14 cellular contexts compared by ENCODE assay signal in genomic region chr5:157561105-157561504, GRCh38. TPM values are rescaled to one million over a fixed set of nuclear protein-coding genes. Genes with fewer than 3 reads are reported as not detected.
DNase-seq lines count a peak whose midpoint lies in the region; ATAC-seq, FAIRE-seq and TF ChIP-seq lines count a peak whose summit lies in the region.
"Had no signal": no experiment of that assay in that cellular context is flagged by ENCODE, and none has a peak within 500 bp of the region (broad histone marks: within the 10 kb centered on the region; RNA-seq: fewer than 3 reads in every experiment).

No MANE protein-coding gene starts in this region.

- H3K9ac ChIP-seq in GM12878 (ENCODE audit: control insufficient read depth, insufficient read depth, low read length) = no peak overlapping the region

- FAIRE-seq in GM12878 (lab: Jason Lieb, UNC) = no peak
- FAIRE-seq: bronchial epithelial cell had no signal

- TF ChIP-seq POLR2A in GM12878 (IDR thresholded peaks at IDR 0.05; ENCODE audit: low read depth, low read length) (no peak), sigmoid colon (IDR thresholded peaks at IDR 0.05) (no peak)

- H3K9me3 ChIP-seq in GM12878 (replicated peaks; ENCODE audit: control insufficient read depth, insufficient read depth, low read length) (no peaks in the 10 kb centered on the region), left ventricle myocardium inferior (replicated peaks) (no peaks in the 10 kb centered on the region), sigmoid colon (no peaks in the 10 kb centered on the region)
- H3K9me3 ChIP-seq: thyroid gland had no signal

- RAD21 ChIA-PET in GM12878 (lab: Charles Lee; ENCODE audit: unreplicated experiment) = interaction anchor here (1.1 to 1.2 kb wide), 2 partner anchors 11 to 157 kb away, joined by 3 read pairs; no protein-coding TSS in a partner anchor

- no peak overlapping the region for H3K4me2 ChIP-seq in GM12878 (ENCODE audit: control insufficient read depth, insufficient read depth)

- CTCF ChIA-PET in GM12878 (lab: Yijun Ruan, JAX) = no interaction called here

- ATAC-seq in GM12878 (no peak), GM18873 (IDR thresholded peaks at IDR 0.05; ENCODE audit: low FRiP score, unreplicated experiment) (no peak)

- H3K36me3 ChIP-seq in GM12878 (ENCODE audit: control insufficient read depth in 2 of 2, insufficient read depth in 2 of 2, low read length in 1 of 2) (peaks cover 14 to 19% of the 10 kb centered on the region in 2 experiments), left ventricle myocardium inferior (no peaks in the 10 kb centered on the region), sigmoid colon (no peaks in the 10 kb centered on the region)
- H3K36me3 ChIP-seq: thyroid gland had no signal

- SMC1A ChIA-PET in GM12878 (lab: Charles Lee; ENCODE audit: uncharacterized antibody, unreplicated experiment) = interaction anchor here (1.0 to 3.5 kb wide), 5 partner anchors 8 to 47 kb away, joined by 3 to 15 read pairs (median 4); no protein-coding TSS in a partner anchor

- TF ChIP-seq RAD21 in GM12878 (IDR thresholded peaks at IDR 0.05; ENCODE audit: insufficient read depth, low read depth, low read length) = no peak

- H3K27me3 ChIP-seq in GM12878 (replicated peaks in 1 of 2; ENCODE audit: control insufficient read depth in 2 of 2, insufficient read depth in 2 of 2, low read length in 1 of 2) = no peaks in the 10 kb centered on the region
- H3K27me3 ChIP-seq in left ventricle myocardium inferior (ENCODE audit: low read depth) = no peaks in the 10 kb centered on the region
- no peaks in the 10 kb centered on the region for H3K27me3 ChIP-seq in sigmoid colon
- H3K27me3 ChIP-seq: thyroid gland had no signal

- H3K27ac ChIP-seq in GM12878 (ENCODE audit: control insufficient read depth, insufficient read depth) = no peak overlapping the region
- peak overlapping the region; percentile 67 for H3K27ac ChIP-seq in left ventricle myocardium inferior (replicated peaks)
- peak overlapping the region; percentile 79 to 95 (median 88) for H3K27ac ChIP-seq in sigmoid colon

- intact Hi-C loops in GM12878 (cut with micrococcal nuclease; ENCODE audit: unreplicated experiment) (no loop called here), left ventricle myocardium inferior (cut with micrococcal nuclease) (no loop called here), sigmoid colon (cut with DNase I) (loop anchor here (5.0 kb wide), 2 partner anchors 39 to 174 kb away; no protein-coding TSS in a partner anchor)

- peaks cover 5% of the 10 kb centered on the region; the same call in 1 of the 2 replicates for H3K4me1 ChIP-seq in GM12878 (ENCODE audit: control insufficient read depth, insufficient read depth, low read length)
- H3K4me1 ChIP-seq in left ventricle myocardium inferior = peaks cover 70% of the 10 kb centered on the region
- peaks cover 0 to 87% (median 82%) of the 10 kb centered on the region in 4 donors for H3K4me1 ChIP-seq in sigmoid colon

- TSS peak; percentile 10 for BruUV-seq in GM12878 (replicated peaks; lab: Mats Ljungman, UMichigan)

- H3K79me2 ChIP-seq in GM12878 (ENCODE audit: control insufficient read depth, insufficient read depth, low read length) = no peaks in the 10 kb centered on the region; the same call in 1 of the 2 replicates

- TF ChIP-seq CTCF in GM12878 (IDR thresholded peaks at IDR 0.05 in 2 of 3, conservative IDR thresholded peaks at IDR 0.05 in 1 of 3; ENCODE audit: control insufficient read depth in 2 of 3, extremely low read depth in 1 of 3, insufficient read depth in 1 of 3, low read depth in 3 of 3, low read length in 3 of 3) (no peak), left ventricle myocardium inferior (IDR thresholded peaks at IDR 0.05; ENCODE audit: borderline replicate concordance) (no peak), sigmoid colon (IDR thresholded peaks at IDR 0.05) (no peak)

- DNase-seq in G401 (ENCODE audit: low spot score) (peak; percentile 49), GM12878 (ENCODE audit: low read depth, low spot score) (no peak), left ventricle myocardium inferior (no peak), sigmoid colon (no peak), NCI-H446 treated with DMSO at 0.1 percent for 48 hours (lab: John Stamatoyannopoulos, UW) (no peak), occipital lobe (lab: John Stamatoyannopoulos, UW) (no peak), GOT3 (lab: John Stamatoyannopoulos, UW) (no peak)
- DNase-seq: activated naive CD4-positive, alpha-beta T cell treated with anti-CD3 and anti-CD28 coated beads for 36 hours; DMS153; hippocampal formation; MM.1S; thyroid gland had no signal

- POLR2A ChIA-PET in GM12878 (lab: Charles Lee) = no interaction called here

- no peak for TF ChIP-seq EP300 in GM12878 (IDR thresholded peaks at IDR 0.05; ENCODE audit: borderline replicate concordance in 1 of 2, control insufficient read depth in 1 of 2, low read depth in 2 of 2, low read length in 2 of 2)
- peak in 1 of 4 donors; percentile 29 for TF ChIP-seq EP300 in sigmoid colon (IDR thresholded peaks at IDR 0.05)

- no peaks in the 10 kb centered on the region; the same call in 1 of the 2 replicates for H4K20me1 ChIP-seq in GM12878 (ENCODE audit: control insufficient read depth, insufficient read depth)

- in situ Hi-C loops in G401 (cut with HindIII; ENCODE audit: low sequenced_read_pairs) (no loop called here), GM12878 (cut with MboI) (no loop called here)

- H3K4me3 ChIP-seq in GM12878 (no peak overlapping the region), left ventricle myocardium inferior (peak overlapping the region; percentile 31), sigmoid colon (peak overlapping the region in 1 of 4 donors; percentile 2)
- H3K4me3 ChIP-seq: thyroid gland had no signal

- WGBS in GM12878 (ENCODE audit: insufficient coverage, insufficient replicate concordance, low lambda C conversion rate, missing lambda C conversion rate) = 87% methylated on average over 9 of the region's 9 CpGs
- WGBS in sigmoid colon, 2 donors = 87 to 88% methylated on average over 9 of the region's 9 CpGs

- no peak overlapping the region for H2AFZ ChIP-seq in GM12878 (ENCODE audit: control insufficient read depth, low read depth, low read length)

TF ChIP-seq in GM12878, 131 proteins besides CTCF, POLR2A, EP300 and RAD21:
- TF ChIP-seq ZZZ3 (IDR thresholded peaks at IDR 0.05; ENCODE audit: control insufficient read depth, insufficient read length, low read depth) (no peak), NBN (IDR thresholded peaks at IDR 0.05) (no peak), ZBTB4 (CRISPR knock-in tag; IDR thresholded peaks at IDR 0.05) (no peak)

RNA-seq across cellular contexts. Expression of gene ADAM19, which starts 14.5 kb away (rescaled TPM):
- total RNA-seq in G401 (2014; rRNA removed; shearing (Covaris generic)) = 0.17 and 0.55 TPM in 2 replicates
- total RNA-seq in GM12878 (2013; cell fraction: nucleolus; rRNA removed) = 86.7 and 95.1 TPM in 2 replicates
- 47.0 and 50.9 TPM in 2 replicates for total RNA-seq in GM12878 (2014; rRNA removed)
- total RNA-seq in GM12878 (2014; rRNA removed; fragmentation: Illumina TruSeq; extraction: Trizol) = 33.5 and 37.1 TPM in 2 replicates
- total RNA-seq in GM12878 (2021) = 87.3 and 92.8 TPM in 2 replicates
- polyA plus RNA-seq in GM12878 (2011; ENCODE audit: low read depth) = 9.4 TPM
- 19.3 and 26.1 TPM in 2 replicates for polyA plus RNA-seq in GM12878 (2011; rRNA removed)
- polyA plus RNA-seq in GM12878 (2011; cell fraction: cytosol; rRNA removed) = 21.6 and 23.2 TPM in 2 replicates
- polyA plus RNA-seq in GM12878 (2011; cell fraction: nucleus; rRNA removed) = 37.3 and 40.3 TPM in 2 replicates
- polyA plus RNA-seq in GM12878 (2012) = 13.1 and 18.1 TPM in 2 replicates
- polyA plus RNA-seq in GM12878 (2014; fragmentation: Illumina TruSeq; extraction: Trizol) = 40.6 and 48.5 TPM in 2 replicates
- polyA plus RNA-seq in GM12878 (2014; fragmentation: Nextera tagmentation; extraction: Ambion mirVana) = 10 to 100 TPM; 16.0 to 24.4 TPM
- polyA plus RNA-seq in GM12878 (2014; rRNA removed) = 40.9 and 43.0 TPM in 2 replicates
- 10 to 100 TPM; 52.4 to 59.3 TPM for polyA plus RNA-seq in GM12878 (2016; fragmentation: Nextera tagmentation; extraction: Ambion mirVana)
- polyA minus RNA-seq in GM12878 (2011; rRNA and poly(A)+ RNA removed) = 52.0 and 66.1 TPM in 2 replicates
- 23.7 and 28.1 TPM in 2 replicates for polyA minus RNA-seq in GM12878 (2011; cell fraction: cytosol; rRNA and poly(A)+ RNA removed)
- polyA minus RNA-seq in GM12878 (2011; cell fraction: nucleus; rRNA and poly(A)+ RNA removed) = 20.6 and 36.1 TPM in 2 replicates
- 17.7 TPM for total RNA-seq in left ventricle myocardium inferior
- 10 to 100 TPM; 18.8 to 53.2 (median 35.0) TPM for total RNA-seq in sigmoid colon
- polyA plus RNA-seq in sigmoid colon = 10 to 100 TPM in 1 of 3 donors, 1 to 10 TPM in 2; 1.2 to 16.3 (median 1.2) TPM
- total RNA-seq in occipital lobe = 13.4 TPM
